Comparison of ENCODE assay signal across 23 cellular contexts in genomic region chr3:139528281-139528680, GRCh38. TPM values are rescaled to one million over a fixed set of nuclear protein-coding genes. Genes with fewer than 3 reads are reported as not detected.
"Had no signal": no experiment of that assay in that cellular context is flagged by ENCODE, and none has a peak within 500 bp of the region (broad histone marks: within the 10 kb centered on the region; RNA-seq: fewer than 3 reads in every experiment).

No MANE protein-coding gene starts in this region.

- H3K27ac ChIP-seq: KMS-11 had no signal

- H3K9ac ChIP-seq: KMS-11, SK-N-SH had no signal

- H3K4me2 ChIP-seq: KMS-11, SK-N-SH had no signal

- DNase-seq: IMR-90, Kasumi-1, MM.1S, NCI-H1092 treated with DMSO at 0.1 percent for 48 hours, NCI-H1436, NCI-H187, NCI-H2029, NCI-H2081 treated with DMSO at 0.1 percent for 48 hours, NCI-H2171, NCI-H226, NCI-H446, NCI-H510A, NCI-H524 treated with DMSO at 0.1 percent for 48 hours, NCI-H69, NCI-H774, RPMI8226, SHP77, SK-N-SH had no signal

- H3K9me3 ChIP-seq: SK-N-SH had no signal

- FAIRE-seq: RCC 7860 had no signal

RNA-seq across cellular contexts. Expression of gene RBP1, which starts 11.3 kb away (rescaled TPM):
- total RNA-seq: HT-29, SK-MEL-5 had no signal

RNA-seq across cellular contexts. Expression of gene RBP2, which starts 52.0 kb away (rescaled TPM):
- total RNA-seq: HT-29, IMR-90, M059J, SK-MEL-5 had no signal
- polyA plus RNA-seq: IMR-90, SK-N-SH had no signal
